Comparison of ENCODE assay signal across 14 cellular contexts in genomic region chr2:12950957-12951656, GRCh38.
A peak's percentile ranks its signal among the peaks of the same experiment; 100 is the strongest.
DNase-seq lines count a peak whose midpoint lies in the region; ATAC-seq, FAIRE-seq and TF ChIP-seq lines count a peak whose summit lies in the region.
"Had no signal": no experiment of that assay in that cellular context is flagged by ENCODE, and none has a peak within 500 bp of the region (broad histone marks: within the 10 kb centered on the region; RNA-seq: fewer than 3 reads in every experiment).

No MANE protein-coding gene starts in this region.

- no peak for DNase-seq in H54 (ENCODE audit: insufficient read length, low spot score)
- peak; percentile 45 for DNase-seq in amniotic epithelial cell (ENCODE audit: low read depth)
- peak; percentile 71 to 87 for DNase-seq in foreskin keratinocyte
- DNase-seq in smooth muscle cell (lab: John Stamatoyannopoulos, UW; ENCODE audit: unreplicated experiment) = no peak
- no peak for DNase-seq in GDM1 (lab: John Stamatoyannopoulos, UW)
- no peak for DNase-seq in OCI-M2 (lab: John Stamatoyannopoulos, UW; ENCODE audit: unreplicated experiment)
- no peak for DNase-seq in globus pallidus (ENCODE audit: low spot score)
- DNase-seq: activated CD4-positive, CD25-positive, alpha-beta regulatory T cell treated with anti-CD3 and anti-CD28 coated beads, Interleukin-2, amount 50 U/mL, for 72 hours; colonic mucosa; naive B cell; NCI-H1092 treated with DMSO at 0.1 percent for 48 hours had no signal

- WGBS in smooth muscle cell (ENCODE audit: low lambda C conversion rate) = 42% methylated on average over 8 of the region's 8 CpGs

- H3K79me2 ChIP-seq in smooth muscle cell (ENCODE audit: low read depth) = no peaks in the 10 kb centered on the region

- no peaks in the 10 kb centered on the region for H3F3A ChIP-seq in smooth muscle cell (ENCODE audit: low read depth)

- no peak overlapping the region for H3K4me3 ChIP-seq in smooth muscle cell
- H3K4me3 ChIP-seq: colonic mucosa, right atrium auricular region had no signal

- TF ChIP-seq POLR2A in H54 (IDR thresholded peaks at IDR 0.05; ENCODE audit: low read depth, low read length) = no peak

- H3K27me3 ChIP-seq in foreskin keratinocyte = no peaks in the 10 kb centered on the region
- no peaks in the 10 kb centered on the region for H3K27me3 ChIP-seq in smooth muscle cell (ENCODE audit: low read depth)
- H3K27me3 ChIP-seq: colonic mucosa, right atrium auricular region had no signal

- ATAC-seq in foreskin keratinocyte = peak; percentile 36
- ATAC-seq: HepG2 had no signal

- H3K4me1 ChIP-seq in foreskin keratinocyte (peaks cover 16% of the 10 kb centered on the region), smooth muscle cell (ENCODE audit: low read depth) (peaks cover 4% of the 10 kb centered on the region)
- H3K4me1 ChIP-seq: colonic mucosa, right atrium auricular region had no signal

- no peaks in the 10 kb centered on the region for H3K9me3 ChIP-seq in smooth muscle cell (replicated peaks; ENCODE audit: low read depth)
- H3K9me3 ChIP-seq: colonic mucosa, right atrium auricular region had no signal

- no peak overlapping the region for H3K27ac ChIP-seq in foreskin keratinocyte
- H3K27ac ChIP-seq in smooth muscle cell (ENCODE audit: low read depth) = no peak overlapping the region
- H3K27ac ChIP-seq: colonic mucosa, right atrium auricular region had no signal

- H3K9ac ChIP-seq in smooth muscle cell (ENCODE audit: low read depth) = no peak overlapping the region

- H3K36me3 ChIP-seq in smooth muscle cell (ENCODE audit: low read depth) = no peaks in the 10 kb centered on the region
- H3K36me3 ChIP-seq: colonic mucosa, right atrium auricular region had no signal

- no peak overlapping the region for H2AFZ ChIP-seq in smooth muscle cell (ENCODE audit: low read depth)

- TF ChIP-seq CTCF in foreskin keratinocyte (conservative IDR thresholded peaks at IDR 0.05) (no peak), smooth muscle cell (IDR thresholded peaks at IDR 0.05; ENCODE audit: borderline replicate concordance, insufficient read depth, poor library complexity, severe bottlenecking) (no peak)

- H4K20me1 ChIP-seq in smooth muscle cell (ENCODE audit: low read depth) = no peaks in the 10 kb centered on the region

- peak overlapping the region; percentile 63 for H3K4me2 ChIP-seq in smooth muscle cell

- FAIRE-seq in H54 (lab: Jason Lieb, UNC) = peak; percentile 55
- FAIRE-seq: HepG2, islet of Langerhans had no signal

Comparison
In these comparisons a context has a peak if more than half of its experiments do, and no peak if none do; other contexts are left out.
1. DNase-seq: peak in amniotic epithelial cell (single experiment) and foreskin keratinocyte (2 of 2); none in H54 (single experiment), smooth muscle cell (single experiment), GDM1 (single experiment), OCI-M2 (single experiment) and globus pallidus (single experiment).